15 cellular contexts compared by ENCODE assay signal in genomic region chr15:58306591-58307312, GRCh38.
DNase-seq lines count a peak whose midpoint lies in the region; ATAC-seq and TF ChIP-seq lines count a peak whose summit lies in the region.
"Had no signal": no experiment of that assay in that cellular context is flagged by ENCODE, and none has a peak within 500 bp of the region (broad histone marks: within the 10 kb centered on the region; RNA-seq: fewer than 3 reads in every experiment).

No MANE protein-coding gene starts in this region.

- H3K27ac ChIP-seq in WERI-Rb-1 (peak overlapping the region; percentile 40), urinary bladder (ENCODE audit: low read depth) (peak overlapping the region; percentile 70)
- H3K27ac ChIP-seq: coronary artery, foreskin keratinocyte, pancreas, PC-9 had no signal

- H3K9me3 ChIP-seq in WERI-Rb-1 (ENCODE audit: severe bottlenecking): no peaks in the 10 kb centered on the region
- H3K9me3 ChIP-seq: pancreas had no signal

- peaks cover 21% of the 10 kb centered on the region for H3K4me1 Mint-ChIP-seq in T-helper 1 cell treated with Interleukin-12 subunit alpha and Interleukin-12 subunit beta and Interleukin-4 antibody, amounts not matched to agents 30 μg/mL and 1 μg/mL, for 36 hours (ENCODE audit: low read depth)

- DNase-seq in T-helper 1 cell: no peak
- no peak for DNase-seq in WERI-Rb-1
- peak; percentile 23 for DNase-seq in fibroblast of the aortic adventitia (ENCODE audit: low read depth)
- DNase-seq in HK-2 (ENCODE audit: unreplicated experiment): no peak
- DNase-seq: activated CD4-positive, alpha-beta T cell treated with anti-CD3 and anti-CD28 coated beads, Interleukin-2, amount 10 ng/mL, durations not matched to agents 24 days and 14 days; activated naive CD8-positive, alpha-beta T cell treated with anti-CD3 and anti-CD28 coated beads, Interleukin-2, amount 50 U/mL, for 24 hours; mesendoderm; pancreas; PC-9 had no signal

- H3K36me3 Mint-ChIP-seq in T-helper 1 cell treated with Interleukin-12 subunit alpha and Interleukin-12 subunit beta and Interleukin-4 antibody, amounts not matched to agents 30 μg/mL and 1 μg/mL, for 36 hours (ENCODE audit: low read depth): peaks cover 3% of the 10 kb centered on the region

- H3K36me3 ChIP-seq in WERI-Rb-1 (no peaks in the 10 kb centered on the region), urinary bladder (ENCODE audit: insufficient read depth) (no peaks in the 10 kb centered on the region)
- H3K36me3 ChIP-seq: pancreas had no signal

- WGBS in urinary bladder: 82% methylated on average over 4 of the region's 4 CpGs

- no peak overlapping the region for H3K4me3 ChIP-seq in WERI-Rb-1 (ENCODE audit: low read depth, low read length)
- H3K4me3 ChIP-seq in fibroblast of the aortic adventitia (ENCODE audit: low read depth, low read length): no peak overlapping the region
- H3K4me3 ChIP-seq in urinary bladder (ENCODE audit: low read depth, low read length): no peak overlapping the region
- H3K4me3 ChIP-seq: coronary artery, pancreas, PC-9 had no signal

- H3K27ac Mint-ChIP-seq in T-helper 1 cell treated with Interleukin-12 subunit alpha and Interleukin-12 subunit beta and Interleukin-4 antibody, amounts not matched to agents 30 μg/mL and 1 μg/mL, for 36 hours: peak overlapping the region; percentile 36
- H3K27ac Mint-ChIP-seq: activated CD4-positive, alpha-beta T cell treated with anti-CD3 and anti-CD28 coated beads, Interleukin-2, amount 10 ng/mL, durations not matched to agents 24 days and 14 days; activated naive CD8-positive, alpha-beta T cell treated with anti-CD3 and anti-CD28 coated beads, Interleukin-2, amount 50 U/mL, for 24 hours had no signal

- no peak for ATAC-seq in HG03095 (IDR thresholded peaks at IDR 0.05; ENCODE audit: unreplicated experiment)
- no peak for ATAC-seq in HG02571 (IDR thresholded peaks at IDR 0.05; ENCODE audit: unreplicated experiment)
- ATAC-seq: activated naive CD8-positive, alpha-beta T cell treated with anti-CD3 and anti-CD28 coated beads, Interleukin-2, amount 50 U/mL, for 24 hours; foreskin keratinocyte had no signal

- peaks cover 3% of the 10 kb centered on the region for H3K27me3 Mint-ChIP-seq in T-helper 1 cell treated with Interleukin-12 subunit alpha and Interleukin-12 subunit beta and Interleukin-4 antibody, amounts not matched to agents 30 μg/mL and 1 μg/mL, for 36 hours (ENCODE audit: low read depth)
- H3K27me3 Mint-ChIP-seq: activated CD4-positive, alpha-beta T cell treated with anti-CD3 and anti-CD28 coated beads, Interleukin-2, amount 10 ng/mL, durations not matched to agents 24 days and 14 days; activated naive CD8-positive, alpha-beta T cell treated with anti-CD3 and anti-CD28 coated beads, Interleukin-2, amount 50 U/mL, for 24 hours had no signal

- no peaks in the 10 kb centered on the region for H3K4me1 ChIP-seq in urinary bladder (ENCODE audit: insufficient read depth)
- H3K4me1 ChIP-seq: pancreas had no signal

- no peaks in the 10 kb centered on the region for H3K9me3 Mint-ChIP-seq in T-helper 1 cell treated with Interleukin-12 subunit alpha and Interleukin-12 subunit beta and Interleukin-4 antibody, amounts not matched to agents 30 μg/mL and 1 μg/mL, for 36 hours
- H3K9me3 Mint-ChIP-seq: activated naive CD8-positive, alpha-beta T cell treated with anti-CD3 and anti-CD28 coated beads, Interleukin-2, amount 50 U/mL, for 24 hours had no signal

- no peaks in the 10 kb centered on the region for H3K27me3 ChIP-seq in WERI-Rb-1 (ENCODE audit: insufficient read depth, low read depth, severe bottlenecking)
- H3K27me3 ChIP-seq: foreskin keratinocyte, pancreas had no signal

- TF ChIP-seq CTCF in WERI-Rb-1 (IDR thresholded peaks at IDR 0.05; ENCODE audit: low read depth, low read length) (no peak), fibroblast of the aortic adventitia (IDR thresholded peaks at IDR 0.05; ENCODE audit: insufficient read depth, low read length) (no peak)

- H3K4me3 Mint-ChIP-seq in T-helper 1 cell treated with Interleukin-12 subunit alpha and Interleukin-12 subunit beta and Interleukin-4 antibody, amounts not matched to agents 30 μg/mL and 1 μg/mL, for 36 hours: no peak overlapping the region
- H3K4me3 Mint-ChIP-seq: activated CD4-positive, alpha-beta T cell treated with anti-CD3 and anti-CD28 coated beads, Interleukin-2, amount 10 ng/mL, durations not matched to agents 24 days and 14 days; activated naive CD8-positive, alpha-beta T cell treated with anti-CD3 and anti-CD28 coated beads, Interleukin-2, amount 50 U/mL, for 24 hours had no signal
